In the genomic region with DNA sequence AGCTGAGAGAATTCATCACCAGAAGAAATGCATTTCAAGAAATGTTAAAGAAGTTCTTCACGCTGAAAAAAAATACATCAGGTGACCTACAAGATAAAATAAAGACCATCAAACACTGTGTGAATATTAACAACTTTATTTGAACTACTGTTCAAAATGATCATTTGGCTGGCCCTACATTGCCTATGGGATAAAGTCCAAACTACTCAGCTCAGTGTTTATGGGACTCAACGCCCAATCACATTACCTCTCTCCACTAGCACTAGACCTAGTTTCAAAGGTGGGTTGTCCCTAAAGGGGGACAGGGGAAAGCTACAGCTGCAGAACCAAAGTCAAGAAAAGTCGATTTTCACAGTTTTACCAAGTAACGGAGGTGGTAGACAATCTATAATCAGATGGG, we compare ENCODE assay signal across 19 cellular contexts.
DNase-seq lines count a peak whose midpoint lies in the region; ATAC-seq, FAIRE-seq and TF ChIP-seq lines count a peak whose summit lies in the region.
"Had no signal": no experiment of that assay in that cellular context is flagged by ENCODE, and none has a peak within 500 bp of the region (broad histone marks: within the 10 kb centered on the region; RNA-seq: fewer than 3 reads in every experiment).

No MANE protein-coding gene starts in this region.

- H3K4me3 Mint-ChIP-seq in astrocyte (ENCODE audit: unreplicated experiment) (peak overlapping the region; percentile 21), endothelial cell (ENCODE audit: unreplicated experiment) (no peak overlapping the region)
- H3K4me3 Mint-ChIP-seq: CD4-positive, alpha-beta memory T cell had no signal

- H2AK5ac ChIP-seq in trophoblast cell (ENCODE audit: low read length) = no peak overlapping the region

- H4K12ac ChIP-seq in trophoblast cell (ENCODE audit: low read depth, low read length) = no peak overlapping the region

- TF ChIP-seq CTCF in astrocyte (IDR thresholded peaks at IDR 0.05; ENCODE audit: insufficient read depth, low read depth, low read length) (no peak), endothelial cell (IDR thresholded peaks at IDR 0.05; ENCODE audit: unreplicated experiment) (no peak), tibial artery (IDR thresholded peaks at IDR 0.05) (no peak)

- H3K36me3 ChIP-seq in astrocyte (ENCODE audit: insufficient read depth, low read length) (peaks cover 3% of the 10 kb centered on the region), trophoblast cell (ENCODE audit: control insufficient read depth in 1 of 2, insufficient read depth in 2 of 2, low read length in 2 of 2) (peaks cover 2% of the 10 kb centered on the region in 2 experiments), tibial artery (peaks cover 0 to 7% (median 5%) of the 10 kb centered on the region in 3 donors)

- no peaks in the 10 kb centered on the region for H3K27me3 Mint-ChIP-seq in astrocyte (ENCODE audit: low read depth, unreplicated experiment)
- H3K27me3 Mint-ChIP-seq in endothelial cell (ENCODE audit: unreplicated experiment) = no peaks in the 10 kb centered on the region
- H3K27me3 Mint-ChIP-seq: CD4-positive, alpha-beta memory T cell had no signal

- H2BK5ac ChIP-seq in trophoblast cell (ENCODE audit: low read depth, low read length, poor library complexity) = no peak overlapping the region

- H3K9ac ChIP-seq in astrocyte (ENCODE audit: low read length) (no peak overlapping the region), trophoblast cell (ENCODE audit: low read length) (no peak overlapping the region)

- no peaks in the 10 kb centered on the region for H3K27me3 ChIP-seq in astrocyte (ENCODE audit: insufficient read depth, low read length)
- H3K27me3 ChIP-seq in trophoblast cell (ENCODE audit: insufficient read depth, low read length) = no peaks in the 10 kb centered on the region
- H3K27me3 ChIP-seq in tibial artery = no peaks in the 10 kb centered on the region
- H3K27me3 ChIP-seq: BE2C had no signal

- DNase-seq in astrocyte (ENCODE audit: low read depth) (no peak), left lobe of liver (ENCODE audit: low spot score) (no peak), trophoblast cell (no peak), endothelial cell (ENCODE audit: low spot score) (no peak), tibial artery (no peak), Kasumi-1 (lab: John Stamatoyannopoulos, UW) (no peak), posterior vena cava (ENCODE audit: low spot score) (no peak)
- DNase-seq: BE2C; CD4-positive, alpha-beta memory T cell; COR-L47; DND-41; GDM1; GOT3; IMR-90 had no signal

- H2BK12ac ChIP-seq in trophoblast cell (ENCODE audit: low read length) = no peak overlapping the region

- intact Hi-C loops in tibial artery (cut with DNase I; ENCODE audit: low total_unique reads) = no loop called here
- intact Hi-C loops in posterior vena cava (cut with DNase I) = no loop called here

- H4K91ac ChIP-seq in trophoblast cell (ENCODE audit: low read depth, low read length) = no peak overlapping the region

- no peak for FAIRE-seq in astrocyte (lab: Jason Lieb, UNC)
- FAIRE-seq: A549, GM12892 had no signal

- peak overlapping the region; percentile 27 for H3K4ac ChIP-seq in trophoblast cell (ENCODE audit: low read depth, low read length)

- no peak overlapping the region for H3K14ac ChIP-seq in trophoblast cell (ENCODE audit: low read length)

- H3K4me1 Mint-ChIP-seq in astrocyte (ENCODE audit: low read depth, unreplicated experiment) (peaks cover 25% of the 10 kb centered on the region), endothelial cell (ENCODE audit: unreplicated experiment) (peaks cover 11% of the 10 kb centered on the region)

- ATAC-seq in left lobe of liver = peak; percentile 88
- ATAC-seq: A549 had no signal

- H3K36me3 Mint-ChIP-seq in astrocyte (ENCODE audit: low read depth, unreplicated experiment) (peaks cover 21% of the 10 kb centered on the region), endothelial cell (ENCODE audit: low read depth, unreplicated experiment) (peaks cover 25% of the 10 kb centered on the region)

- H3K4me3 ChIP-seq in astrocyte (ENCODE audit: insufficient read depth, low read depth, low read length) = no peak overlapping the region
- no peak overlapping the region for H3K4me3 ChIP-seq in trophoblast cell (ENCODE audit: low read depth, low read length)
- no peak overlapping the region for H3K4me3 ChIP-seq in tibial artery
- H3K4me3 ChIP-seq: A549, HAP-1 had no signal

- H3K9me3 Mint-ChIP-seq in astrocyte (ENCODE audit: unreplicated experiment) = peaks cover 10% of the 10 kb centered on the region
- no peaks in the 10 kb centered on the region for H3K9me3 Mint-ChIP-seq in endothelial cell (ENCODE audit: unreplicated experiment)

- H3K23ac ChIP-seq in trophoblast cell (ENCODE audit: low read length) = no peak overlapping the region

- peaks cover 97% of the 10 kb centered on the region for H4K20me1 ChIP-seq in astrocyte (ENCODE audit: insufficient read depth, low read length)

- H3K27ac Mint-ChIP-seq in astrocyte (ENCODE audit: unreplicated experiment) (no peak overlapping the region), endothelial cell (ENCODE audit: unreplicated experiment) (no peak overlapping the region)

- no CpG with 5 or more reads among the region's 4 CpGs for WGBS in trophoblast cell (ENCODE audit: extremely low coverage, insufficient coverage, insufficient read length)

- no peaks in the 10 kb centered on the region for H3K9me3 ChIP-seq in astrocyte (ENCODE audit: insufficient read depth, low read depth, low read length)
- no peaks in the 10 kb centered on the region for H3K9me3 ChIP-seq in trophoblast cell (ENCODE audit: insufficient read depth, low read depth, low read length)
- H3K9me3 ChIP-seq in tibial artery = peaks cover 0 to 14% (median 0%) of the 10 kb centered on the region in 3 donors
- H3K9me3 ChIP-seq: HAP-1 had no signal

- H3K4me2 ChIP-seq in astrocyte (ENCODE audit: low read length) (no peak overlapping the region), trophoblast cell (ENCODE audit: low read length) (no peak overlapping the region)
- H3K4me2 ChIP-seq: A549 had no signal

- peaks cover 4% of the 10 kb centered on the region for H3K4me1 ChIP-seq in astrocyte (ENCODE audit: insufficient read depth, low read length)
- H3K4me1 ChIP-seq in trophoblast cell (ENCODE audit: control insufficient read depth in 1 of 2, insufficient read depth in 2 of 2, low read length in 2 of 2) = no peaks in the 10 kb centered on the region
- H3K4me1 ChIP-seq in tibial artery = peaks cover 0 to 2% (median 0%) of the 10 kb centered on the region in 4 donors
- H3K4me1 ChIP-seq: HAP-1 had no signal

- H3K27ac ChIP-seq in astrocyte (ENCODE audit: low read depth, low read length) = no peak overlapping the region
- H3K27ac ChIP-seq in trophoblast cell (ENCODE audit: low read depth, low read length) = no peak overlapping the region
- H3K27ac ChIP-seq in tibial artery = no peak overlapping the region
- H3K27ac ChIP-seq: A549, C4-2B, HL-60 had no signal

- H3K79me2 ChIP-seq in astrocyte (ENCODE audit: insufficient read depth, low read length) (peaks cover 100% of the 10 kb centered on the region), trophoblast cell (ENCODE audit: control insufficient read depth, insufficient read depth, low read length, poor library complexity) (peaks cover 9% of the 10 kb centered on the region)

- H3K79me1 ChIP-seq in trophoblast cell (ENCODE audit: low read length) = no peaks in the 10 kb centered on the region

- H2BK120ac ChIP-seq in trophoblast cell (ENCODE audit: insufficient read depth, low read length, poor library complexity) = no peak overlapping the region

- no peak overlapping the region for H3K18ac ChIP-seq in trophoblast cell (ENCODE audit: low read length)

- no peak overlapping the region for H4K8ac ChIP-seq in trophoblast cell (ENCODE audit: low read depth, low read length)

- H2AFZ ChIP-seq in astrocyte (ENCODE audit: low read depth, low read length) (no peak overlapping the region), trophoblast cell (ENCODE audit: insufficient read depth, low read length, poor library complexity) (no peak overlapping the region)
